ENCODE assay signal across 18 cellular contexts in genomic region chr4:100722866-100723459, GRCh38.
DNase-seq lines count a peak whose midpoint lies in the region; ATAC-seq and TF ChIP-seq lines count a peak whose summit lies in the region.
"Had no signal": no experiment of that assay in that cellular context is flagged by ENCODE, and none has a peak within 500 bp of the region (broad histone marks: within the 10 kb centered on the region; RNA-seq: fewer than 3 reads in every experiment).

No MANE protein-coding gene starts in this region.

- H3K27me3 Mint-ChIP-seq in CD4-positive, alpha-beta memory T cell, result peaks cover 12 to 13% of the 10 kb centered on the region in 2 donors

- H3K36me3 Mint-ChIP-seq in CD4-positive, alpha-beta memory T cell, result no peaks in the 10 kb centered on the region
- H3K36me3 Mint-ChIP-seq: CD4-positive, CD25-positive, alpha-beta regulatory T cell had no signal

- peak overlapping the region; percentile 51 for H2AFZ ChIP-seq in HCT116 (ENCODE audit: low read depth, low read length, poor library complexity, severe bottlenecking)

- no peaks in the 10 kb centered on the region for H3K79me2 ChIP-seq in HCT116 (ENCODE audit: insufficient read depth, low read length)

- no peaks in the 10 kb centered on the region for H3K4me1 Mint-ChIP-seq in CD4-positive, alpha-beta memory T cell

- no peaks in the 10 kb centered on the region for H3K9me3 ChIP-seq in HCT116 (ENCODE audit: control insufficient read depth in 1 of 2, insufficient read depth in 1 of 2, low read depth in 1 of 2, low read length in 2 of 2)
- H3K9me3 ChIP-seq in CD4-positive, alpha-beta memory T cell (ENCODE audit: control insufficient read depth in 1 of 2, low read length in 2 of 2), result no peaks in the 10 kb centered on the region

- POLR2A ChIA-PET in GM10248 (lab: Yijun Ruan, JAX) (no interaction called here), HCT116 (lab: Charles Lee) (no interaction called here)
- POLR2A ChIA-PET in CD4-positive, alpha-beta memory T cell (lab: Charles Lee; ENCODE audit: partially characterized antibody), result no interaction called here

- H3K4me3 Mint-ChIP-seq in CD4-positive, alpha-beta memory T cell, result no peak overlapping the region
- H3K4me3 Mint-ChIP-seq: activated CD8-positive, alpha-beta T cell treated with anti-CD3 and anti-CD28 coated beads, Interleukin-2, amount 10 ng/mL, durations not matched to agents 7 days and 5 days; CD4-positive, CD25-positive, alpha-beta regulatory T cell; natural killer cell treated with Interleukin-12 subunit alpha and Interleukin-12 subunit beta and Interleukin-15 and Interleukin-18, amount 100 ng/mL, for 72 hours had no signal

- TF ChIP-seq POLR2A in HCT116 (IDR thresholded peaks at IDR 0.05; ENCODE audit: borderline replicate concordance, extremely low read depth, insufficient read depth, insufficient read length), result no peak

- no peak overlapping the region for H3K4me3 ChIP-seq in HCT116 (replicated peaks in 1 of 2; ENCODE audit: low read depth in 1 of 2, low read length in 2 of 2)
- H3K4me3 ChIP-seq in CD4-positive, alpha-beta memory T cell (ENCODE audit: low read length in 2 of 2), result no peak overlapping the region
- H3K4me3 ChIP-seq: gastroesophageal sphincter, lung, SK-N-MC had no signal

- H3K9me3 Mint-ChIP-seq in CD4-positive, alpha-beta memory T cell, result peaks cover 2 to 24% (median 6%) of the 10 kb centered on the region in 8 donors

- no peaks in the 10 kb centered on the region for H3K36me3 ChIP-seq in HCT116 (ENCODE audit: control insufficient read depth in 1 of 2, insufficient read depth in 2 of 2, low read length in 2 of 2)
- no peaks in the 10 kb centered on the region for H3K36me3 ChIP-seq in CD4-positive, alpha-beta memory T cell (ENCODE audit: insufficient read depth, low read length)
- H3K36me3 ChIP-seq: gastroesophageal sphincter had no signal

- no peak overlapping the region for H3K4me2 ChIP-seq in HCT116 (ENCODE audit: low read length)

- no peak for TF ChIP-seq RAD21 in HCT116 (IDR thresholded peaks at IDR 0.05; ENCODE audit: low read depth)

- peaks cover 0 to 4% of the 10 kb centered on the region in 2 experiments; a peak in 1 of 4 replicates for H3K4me1 ChIP-seq in HCT116 (ENCODE audit: control insufficient read depth in 1 of 2, insufficient read depth in 2 of 2, low read length in 2 of 2)
- no peaks in the 10 kb centered on the region for H3K4me1 ChIP-seq in CD4-positive, alpha-beta memory T cell (ENCODE audit: insufficient read depth, low read length)

- DNase-seq in GM10248 (ENCODE audit: extremely low spot score) (peak; percentile 3), HCT116 (ENCODE audit: low read depth, low spot score) (no peak), NCI-H510A (lab: John Stamatoyannopoulos, UW) (no peak), epidermal melanocyte (ENCODE audit: insufficient read length, low spot score) (no peak), GM13976 (ENCODE audit: low spot score) (no peak)
- no peak for DNase-seq in CD4-positive, alpha-beta memory T cell
- DNase-seq: activated CD8-positive, alpha-beta T cell treated with anti-CD3 and anti-CD28 coated beads, Interleukin-2, amount 10 ng/mL, durations not matched to agents 7 days and 5 days; amniotic stem cell; CD4-positive, CD25-positive, alpha-beta regulatory T cell; Karpas-422; NCI-H146; NCI-H510A treated with DMSO at 0.1 percent for 48 hours had no signal

- intact Hi-C loops in HCT116 (cut with micrococcal nuclease), result no loop called here
- intact Hi-C loops in CD4-positive, alpha-beta memory T cell (cut with micrococcal nuclease), result no loop called here

- TF ChIP-seq CTCF in GM10248 (IDR thresholded peaks at IDR 0.05; ENCODE audit: control extremely low read depth, extremely low read depth, low read depth, missing control alignments) (no peak), HCT116 (IDR thresholded peaks at IDR 0.05 in 2 of 3, conservative IDR thresholded peaks at IDR 0.05 in 1 of 3; ENCODE audit: borderline replicate concordance in 1 of 3, insufficient read depth in 1 of 3, low read depth in 2 of 3, low read length in 2 of 3) (no peak), GM13976 (IDR thresholded peaks at IDR 0.05; ENCODE audit: borderline replicate concordance, control extremely low read depth, extremely low read depth, insufficient read depth, missing control alignments) (no peak)

- no peak overlapping the region for H3K27ac ChIP-seq in HCT116 (ENCODE audit: low read depth, low read length)
- no peak overlapping the region for H3K27ac ChIP-seq in CD4-positive, alpha-beta memory T cell (ENCODE audit: low read depth, low read length)
- H3K27ac ChIP-seq: SK-N-MC had no signal

- peak; percentile 55 for ATAC-seq in GM19043 (IDR thresholded peaks at IDR 0.05; ENCODE audit: low read depth, unreplicated experiment)
- ATAC-seq in HCT116, result no peak
- peak; percentile 74 for ATAC-seq in HG03469 (IDR thresholded peaks at IDR 0.05; ENCODE audit: unreplicated experiment)
- ATAC-seq: activated CD8-positive, alpha-beta T cell treated with anti-CD3 and anti-CD28 coated beads, Interleukin-2, amount 10 ng/mL, durations not matched to agents 7 days and 5 days; natural killer cell treated with Interleukin-12 subunit alpha and Interleukin-12 subunit beta and Interleukin-15 and Interleukin-18, amount 100 ng/mL, for 72 hours had no signal

- no peaks in the 10 kb centered on the region for H4K20me1 ChIP-seq in HCT116 (ENCODE audit: insufficient read depth)

- in situ Hi-C loops in GM13976 (cut with MboI; ENCODE audit: low sequenced_read_pairs, unreplicated experiment), result no loop called here

- H3K27me3 ChIP-seq in HCT116 (ENCODE audit: insufficient read depth, low read length), result no peaks in the 10 kb centered on the region
- H3K27me3 ChIP-seq in CD4-positive, alpha-beta memory T cell (ENCODE audit: insufficient read depth, low read length), result no peaks in the 10 kb centered on the region
- H3K27me3 ChIP-seq: gastroesophageal sphincter had no signal

- CTCF ChIA-PET in GM10248 (lab: Yijun Ruan, JAX) (no interaction called here), HCT116 (lab: Charles Lee) (no interaction called here)
- CTCF ChIA-PET in CD4-positive, alpha-beta memory T cell (lab: Charles Lee; ENCODE audit: partially characterized antibody), result no interaction called here

- no peak overlapping the region for H3K27ac Mint-ChIP-seq in CD4-positive, alpha-beta memory T cell
- H3K27ac Mint-ChIP-seq: activated CD8-positive, alpha-beta T cell treated with anti-CD3 and anti-CD28 coated beads, Interleukin-2, amount 10 ng/mL, durations not matched to agents 7 days and 5 days; CD4-positive, CD25-positive, alpha-beta regulatory T cell; natural killer cell treated with Interleukin-12 subunit alpha and Interleukin-12 subunit beta and Interleukin-15 and Interleukin-18, amount 100 ng/mL, for 72 hours had no signal

- H3K9ac ChIP-seq in HCT116 (ENCODE audit: low read length), result no peak overlapping the region

- RAD21 ChIA-PET in HCT116 (lab: Charles Lee; ENCODE audit: low non-redundant PET in 1 of 2, low total read pairs in 2 of 2, uncharacterized antibody in 2 of 2, unreplicated experiment in 2 of 2), result no interaction called here

- no peaks in the 10 kb centered on the region for H3K9me2 ChIP-seq in HCT116 (ENCODE audit: insufficient read depth)

- BruUV-seq in HCT116 (replicated peaks; lab: Mats Ljungman, UMichigan), result no TSS peak

TF ChIP-seq in HCT116, 20 proteins besides CTCF, POLR2A, EP300 and RAD21:
- TF ChIP-seq TCF7L2 (IDR thresholded peaks at IDR 0.05; ENCODE audit: borderline replicate concordance, extremely low read depth, insufficient read depth, insufficient read length), result peak; percentile 59
- TF ChIP-seq ZBTB33 (IDR thresholded peaks at IDR 0.05; ENCODE audit: extremely low read depth, insufficient replicate concordance, low read length), result no peak
